ENCODE assay signal across 18 cellular contexts in the genomic region with DNA sequence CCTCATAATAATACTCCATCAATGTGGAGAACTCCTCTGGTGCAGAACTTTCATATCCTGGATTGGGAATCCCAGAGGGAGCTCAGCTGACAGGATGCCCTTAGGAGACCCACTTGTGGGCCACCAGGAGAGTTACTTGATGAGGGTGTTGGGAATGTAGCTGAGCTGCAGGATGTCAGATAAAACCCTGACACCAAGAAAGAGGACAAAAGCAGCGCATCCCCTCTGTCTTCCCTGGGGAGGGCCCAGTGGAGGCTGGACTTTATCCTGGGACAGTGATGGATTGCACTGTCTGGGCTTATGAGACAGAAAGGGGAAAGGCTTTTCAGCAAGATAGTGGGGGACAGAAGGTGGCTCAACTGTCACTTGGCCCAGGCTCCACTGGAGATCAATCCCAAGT.
A peak's percentile ranks its signal among the peaks of the same experiment; 100 is the strongest.
DNase-seq lines count a peak whose midpoint lies in the region; ATAC-seq and TF ChIP-seq lines count a peak whose summit lies in the region.
"Had no signal": no experiment of that assay in that cellular context is flagged by ENCODE, and none has a peak within 500 bp of the region (broad histone marks: within the 10 kb centered on the region; RNA-seq: fewer than 3 reads in every experiment).

No MANE protein-coding gene starts in this region.

- no peak overlapping the region for H3K4ac ChIP-seq in mesendoderm (ENCODE audit: low read depth, low read length)

- H3F3A ChIP-seq in SK-N-SH (replicated peaks; ENCODE audit: insufficient read depth): no peaks in the 10 kb centered on the region

- H2BK5ac ChIP-seq in mesendoderm (ENCODE audit: low read length): peak overlapping the region; percentile 31

- no peak for TF ChIP-seq CTCF in BE2C (IDR thresholded peaks at IDR 0.05; ENCODE audit: low read depth, low read length)
- TF ChIP-seq CTCF in WERI-Rb-1 (IDR thresholded peaks at IDR 0.05; ENCODE audit: low read depth, low read length): no peak
- TF ChIP-seq CTCF in SK-N-SH (IDR thresholded peaks at IDR 0.05): no peak
- no peak for TF ChIP-seq CTCF in progenitor cell of endocrine pancreas (IDR thresholded peaks at IDR 0.05; ENCODE audit: unreplicated experiment)

- H3K27me3 ChIP-seq in BE2C (no peaks in the 10 kb centered on the region), WERI-Rb-1 (ENCODE audit: insufficient read depth, low read depth, severe bottlenecking) (no peaks in the 10 kb centered on the region), mesendoderm (ENCODE audit: insufficient read depth, low read length, poor library complexity) (no peaks in the 10 kb centered on the region), SK-N-SH (ENCODE audit: insufficient read depth) (no peaks in the 10 kb centered on the region)
- H3K27me3 ChIP-seq: SJCRH30 had no signal

- H2AK5ac ChIP-seq in mesendoderm (ENCODE audit: low read length): no peak overlapping the region

- H2BK15ac ChIP-seq in mesendoderm (replicated peaks; ENCODE audit: low read depth): no peak overlapping the region

- DNase-seq in BE2C (peak; percentile 14), ELF-1 (ENCODE audit: low read depth, low spot score) (peak; percentile 21), WERI-Rb-1 (peak; percentile 53), mesendoderm (peak; percentile 50), SK-N-SH (no peak), progenitor cell of endocrine pancreas (ENCODE audit: low spot score, unreplicated experiment) (no peak)
- DNase-seq in activated naive CD4-positive, alpha-beta T cell treated with anti-CD3 and anti-CD28 coated beads for 36 hours: no peak
- DNase-seq: Kasumi-1, MG63, NCI-H1048, NCI-H1436 treated with DMSO at 0.1 percent for 48 hours, NCI-H2029, NCI-H510A, NCI-H748 treated with DMSO at 0.1 percent for 48 hours, SJCRH30 had no signal

- no peak overlapping the region for H3K18ac ChIP-seq in mesendoderm (ENCODE audit: low read length)

- H3K4me2 ChIP-seq in mesendoderm (ENCODE audit: low read length) (no peak overlapping the region), SK-N-SH (no peak overlapping the region)

- no peak overlapping the region for H4K8ac ChIP-seq in mesendoderm (ENCODE audit: low read depth, low read length)

- H3K23ac ChIP-seq in mesendoderm (ENCODE audit: low read length): no peak overlapping the region

- H2AFZ ChIP-seq in SK-N-SH (ENCODE audit: low read depth): no peak overlapping the region

- no peaks in the 10 kb centered on the region for H3K79me2 ChIP-seq in mesendoderm (ENCODE audit: control insufficient read depth, insufficient read depth, low read length)
- H3K79me2 ChIP-seq in SK-N-SH (ENCODE audit: insufficient read depth): no peaks in the 10 kb centered on the region

- peaks cover 11% of the 10 kb centered on the region for H3K27me3 Mint-ChIP-seq in progenitor cell of endocrine pancreas
- H3K27me3 Mint-ChIP-seq in activated naive CD4-positive, alpha-beta T cell treated with anti-CD3 and anti-CD28 coated beads for 36 hours (ENCODE audit: low read depth): no peaks in the 10 kb centered on the region
- H3K27me3 Mint-ChIP-seq: IgD-negative memory B cell had no signal

- H3K27ac Mint-ChIP-seq in progenitor cell of endocrine pancreas: no peak overlapping the region
- no peak overlapping the region for H3K27ac Mint-ChIP-seq in activated naive CD4-positive, alpha-beta T cell treated with anti-CD3 and anti-CD28 coated beads for 36 hours
- H3K27ac Mint-ChIP-seq: IgD-negative memory B cell had no signal

- H3K27ac ChIP-seq in WERI-Rb-1: no peak overlapping the region
- peak overlapping the region; percentile 43 for H3K27ac ChIP-seq in mesendoderm (ENCODE audit: low read depth, low read length)
- no peak overlapping the region for H3K27ac ChIP-seq in SK-N-SH (ENCODE audit: low read depth in 2 of 2, low read length in 1 of 2)
- H3K27ac ChIP-seq: C4-2B had no signal

- H3K9me3 ChIP-seq in BE2C (no peaks in the 10 kb centered on the region), WERI-Rb-1 (ENCODE audit: severe bottlenecking) (no peaks in the 10 kb centered on the region), SK-N-SH (no peaks in the 10 kb centered on the region)
- H3K9me3 ChIP-seq: MG63, SJCRH30 had no signal

- H3K9ac ChIP-seq in mesendoderm (ENCODE audit: low read length): no peak overlapping the region
- H3K9ac ChIP-seq in SK-N-SH: no peak overlapping the region

- no peak overlapping the region for H2BK120ac ChIP-seq in mesendoderm (ENCODE audit: low read depth, low read length)

- H3K9me2 ChIP-seq in SK-N-SH: no peaks in the 10 kb centered on the region

- H3K4me3 ChIP-seq in BE2C (ENCODE audit: low read depth, low read length) (peak overlapping the region; percentile 38), WERI-Rb-1 (ENCODE audit: low read depth, low read length) (no peak overlapping the region), mesendoderm (ENCODE audit: low read length) (no peak overlapping the region), SK-N-SH (ENCODE audit: low read depth in 2 of 2, low read length in 1 of 2) (no peak overlapping the region)
- H3K4me3 ChIP-seq: MG63 had no signal

- WGBS in mesendoderm (ENCODE audit: extremely low coverage, insufficient coverage, low lambda C conversion rate): no CpG with 5 or more reads among the region's 1 CpG
- WGBS in SK-N-SH (ENCODE audit: low lambda C conversion rate): 100% methylated on average over 1 of the region's 1 CpG

- no peaks in the 10 kb centered on the region for H4K20me1 ChIP-seq in SK-N-SH (ENCODE audit: insufficient read depth)

- no peak overlapping the region for H4K5ac ChIP-seq in mesendoderm (ENCODE audit: low read length)

- H3K36me3 ChIP-seq in BE2C (no peaks in the 10 kb centered on the region), WERI-Rb-1 (no peaks in the 10 kb centered on the region), mesendoderm (ENCODE audit: control insufficient read depth, insufficient read depth, low read length) (no peaks in the 10 kb centered on the region), SK-N-SH (replicated peaks in 1 of 2; ENCODE audit: control insufficient read depth in 1 of 2, insufficient read depth in 2 of 2, low read length in 1 of 2) (no peaks in the 10 kb centered on the region)
- H3K36me3 ChIP-seq: MG63, SJCRH30 had no signal

- TF ChIP-seq RAD21 in SK-N-SH (IDR thresholded peaks at IDR 0.05; ENCODE audit: low read length): no peak

- POLR2A ChIA-PET in SK-N-SH (lab: Yijun Ruan, JAX): no interaction called here

- H3K9me3 Mint-ChIP-seq in progenitor cell of endocrine pancreas (ENCODE audit: low read depth): no peaks in the 10 kb centered on the region
- H3K9me3 Mint-ChIP-seq in activated naive CD4-positive, alpha-beta T cell treated with anti-CD3 and anti-CD28 coated beads for 36 hours: no peaks in the 10 kb centered on the region
- H3K9me3 Mint-ChIP-seq: IgD-negative memory B cell had no signal

- intact Hi-C loops in activated naive CD4-positive, alpha-beta T cell treated with anti-CD3 and anti-CD28 coated beads for 36 hours (cut with micrococcal nuclease): no loop called here

- H3K4me1 ChIP-seq in BE2C (peaks cover 8% of the 10 kb centered on the region), mesendoderm (ENCODE audit: control insufficient read depth, low read depth, low read length) (peaks cover 31% of the 10 kb centered on the region), SK-N-SH (ENCODE audit: control insufficient read depth in 1 of 2, insufficient read depth in 2 of 2, low read depth in 1 of 2, low read length in 1 of 2) (peaks cover 12 to 26% of the 10 kb centered on the region in 2 experiments; a peak in 1 of 4 replicates)

- no peaks in the 10 kb centered on the region for H3K36me3 Mint-ChIP-seq in progenitor cell of endocrine pancreas (ENCODE audit: insufficient read depth)
- no peaks in the 10 kb centered on the region for H3K36me3 Mint-ChIP-seq in activated naive CD4-positive, alpha-beta T cell treated with anti-CD3 and anti-CD28 coated beads for 36 hours (ENCODE audit: low read depth)
- H3K36me3 Mint-ChIP-seq: IgD-negative memory B cell had no signal

- TF ChIP-seq EP300 in SK-N-SH (IDR thresholded peaks at IDR 0.05; ENCODE audit: borderline replicate concordance in 1 of 2, low read depth in 1 of 2, low read length in 1 of 2): no peak

- H3K79me1 ChIP-seq in mesendoderm (ENCODE audit: low read length): no peaks in the 10 kb centered on the region

- CTCF ChIA-PET in SK-N-SH (lab: Yijun Ruan, JAX): interaction anchor here (1.0 to 6.1 kb wide), 6 partner anchors 9 to 75 kb away, joined by 3 to 28 read pairs (median 5); no protein-coding TSS in a partner anchor
- CTCF ChIA-PET in activated naive CD4-positive, alpha-beta T cell treated with anti-CD3 and anti-CD28 coated beads for 36 hours (lab: Charles Lee): no interaction called here

- H3K4me1 Mint-ChIP-seq in progenitor cell of endocrine pancreas (ENCODE audit: low read depth): peaks cover 25% of the 10 kb centered on the region
- peaks cover 15% of the 10 kb centered on the region for H3K4me1 Mint-ChIP-seq in activated naive CD4-positive, alpha-beta T cell treated with anti-CD3 and anti-CD28 coated beads for 36 hours (ENCODE audit: low read depth)

- H3K4me3 Mint-ChIP-seq in progenitor cell of endocrine pancreas (ENCODE audit: low read depth): no peak overlapping the region
- no peak overlapping the region for H3K4me3 Mint-ChIP-seq in activated naive CD4-positive, alpha-beta T cell treated with anti-CD3 and anti-CD28 coated beads for 36 hours
- H3K4me3 Mint-ChIP-seq: IgD-negative memory B cell had no signal

- no peak for ATAC-seq in HG02970 (IDR thresholded peaks at IDR 0.05; ENCODE audit: low FRiP score, unreplicated experiment)

- H3K56ac ChIP-seq in mesendoderm (ENCODE audit: low read length): peak overlapping the region; percentile 54

TF ChIP-seq in SK-N-SH, 30 proteins besides CTCF, POLR2A, EP300 and RAD21 (continues in another document):
- no peak for TF ChIP-seq TEAD4 (IDR thresholded peaks at IDR 0.05; ENCODE audit: borderline replicate concordance, insufficient read depth)
- no peak for TF ChIP-seq YY1 (IDR thresholded peaks at IDR 0.05; ENCODE audit: low read depth)
- no peak for TF ChIP-seq CHD2 (IDR thresholded peaks at IDR 0.05; ENCODE audit: low read length, partially characterized antibody)

Comparison
In these comparisons a context has a peak if more than half of its experiments do, and no peak if none do; other contexts are left out.
1. DNase-seq: peak in BE2C (single experiment), ELF-1 (single experiment), WERI-Rb-1 (single experiment) and mesendoderm (single experiment); none in SK-N-SH (single experiment), progenitor cell of endocrine pancreas (single experiment) and activated naive CD4-positive, alpha-beta T cell treated with anti-CD3 and anti-CD28 coated beads for 36 hours (single experiment).